ENCODE assay signal across 13 cellular contexts in the genomic region with DNA sequence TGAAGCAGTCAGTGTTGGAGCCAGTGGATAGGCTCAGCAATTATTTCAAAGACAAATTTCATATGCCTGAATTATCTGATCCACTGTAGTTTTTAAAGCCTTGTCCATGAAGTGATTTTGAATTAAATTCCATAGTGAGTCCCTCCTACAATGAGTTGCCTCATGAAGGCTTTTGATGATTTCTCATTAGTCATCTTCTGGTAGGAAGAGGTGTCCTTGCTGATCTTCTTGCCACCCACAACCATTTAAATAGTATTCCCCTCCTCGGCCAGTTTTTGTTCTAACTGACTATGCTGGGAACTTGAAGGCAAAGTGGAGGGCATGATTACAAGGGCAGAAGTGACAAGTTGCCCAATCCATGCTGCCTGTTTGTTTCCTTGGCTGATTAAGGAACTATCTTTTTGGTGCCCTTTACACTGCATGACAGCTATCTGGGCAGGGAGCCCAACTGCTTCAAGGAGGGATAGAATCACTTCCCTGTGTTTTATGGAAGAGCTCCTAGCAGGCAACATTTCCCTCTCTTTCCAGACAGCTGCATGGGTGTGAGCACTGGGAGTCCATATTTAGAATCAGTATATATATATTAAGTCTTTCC.
DNase-seq lines count a peak whose midpoint lies in the region; ATAC-seq lines count a peak whose summit lies in the region.
"Had no signal": no experiment of that assay in that cellular context is flagged by ENCODE, and none has a peak within 500 bp of the region (broad histone marks: within the 10 kb centered on the region; RNA-seq: fewer than 3 reads in every experiment).

No MANE protein-coding gene starts in this region.

- H3K4me3 Mint-ChIP-seq in T-helper 17 cell = no peak overlapping the region
- H3K4me3 Mint-ChIP-seq: brain; CD8-positive, alpha-beta T cell had no signal

- no peaks in the 10 kb centered on the region for H3K27me3 Mint-ChIP-seq in T-helper 17 cell

- in situ Hi-C loops in Caki2 (cut with HindIII; ENCODE audit: low pct_unique_long_range_greater_than_20kb, low sequenced_read_pairs) = no loop called here

- no peaks in the 10 kb centered on the region for H3K4me1 Mint-ChIP-seq in T-helper 17 cell

- no peaks in the 10 kb centered on the region for H3K36me3 Mint-ChIP-seq in T-helper 17 cell (ENCODE audit: low read depth)
- H3K36me3 Mint-ChIP-seq: brain; CD8-positive, alpha-beta T cell had no signal

- ATAC-seq in HG02885 (IDR thresholded peaks at IDR 0.05; ENCODE audit: poor library complexity, unreplicated experiment) = no peak
- ATAC-seq in T-helper 17 cell = no peak
- ATAC-seq: CD8-positive, alpha-beta T cell had no signal

- intact Hi-C loops in posterior vena cava (cut with DNase I) = no loop called here

- H3K27ac Mint-ChIP-seq in T-helper 17 cell = no peak overlapping the region
- H3K27ac Mint-ChIP-seq: CD8-positive, alpha-beta T cell had no signal

- DNase-seq in Caki2 (ENCODE audit: low read depth) (peak; percentile 13), NOMO-1 treated with DMSO at 0.1 percent for 48 hours (lab: John Stamatoyannopoulos, UW; ENCODE audit: unreplicated experiment) (peak; percentile 26), globus pallidus (ENCODE audit: low spot score) (peak; percentile 30), posterior vena cava (ENCODE audit: low spot score) (peak; percentile 84), T-helper 17 cell (no peak), NCI-H345 treated with DMSO at 0.1 percent for 48 hours (lab: John Stamatoyannopoulos, UW; ENCODE audit: unreplicated experiment) (no peak)
- DNase-seq in activated naive CD4-positive, alpha-beta T cell treated with Interleukin-2 at 50 U/mL for 16 hours = no peak
- DNase-seq: CD8-positive, alpha-beta T cell; islet precursor cell; NCI-H1436; stimulated activated CD4-positive, alpha-beta T cell treated with anti-CD3 and anti-CD28 coated beads, Interleukin-4, amount 100 ng/mL, for 4 hours had no signal

- no peaks in the 10 kb centered on the region for H3K9me3 ChIP-seq in T-helper 17 cell (ENCODE audit: control insufficient read depth, low read length, poor library complexity, severe bottlenecking)

Comparison
In these comparisons a context has a peak if more than half of its experiments do, and no peak if none do; other contexts are left out.
1. DNase-seq: peak in Caki2 (single experiment), NOMO-1 treated with DMSO at 0.1 percent for 48 hours (single experiment), globus pallidus (single experiment) and posterior vena cava (single experiment); none in activated naive CD4-positive, alpha-beta T cell treated with Interleukin-2 at 50 U/mL for 16 hours (single experiment), T-helper 17 cell (0 of 3) and NCI-H345 treated with DMSO at 0.1 percent for 48 hours (single experiment).